9 cellular contexts compared by ENCODE assay signal in the genomic region with DNA sequence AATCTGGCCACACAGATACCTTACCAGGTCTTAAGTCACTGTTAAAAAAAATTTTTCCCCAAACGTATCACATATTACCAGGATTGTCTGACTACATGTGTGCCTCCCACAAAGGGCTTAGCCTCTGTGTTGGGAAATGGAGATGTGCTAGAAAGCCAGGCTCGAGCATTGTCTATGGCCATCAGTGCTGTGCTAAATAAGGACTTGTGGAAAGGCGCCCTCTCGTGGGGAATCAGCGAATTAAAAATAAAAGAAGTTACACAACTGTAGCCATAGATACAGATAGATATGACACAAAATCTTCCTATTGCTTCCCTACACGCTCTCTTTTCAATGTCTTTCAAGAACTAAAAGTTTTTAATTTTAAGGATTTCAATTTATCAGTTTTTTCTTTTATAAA. TPM values are rescaled to one million over a fixed set of nuclear protein-coding genes. Genes with fewer than 3 reads are reported as not detected.
DNase-seq lines count a peak whose midpoint lies in the region; ATAC-seq, FAIRE-seq and TF ChIP-seq lines count a peak whose summit lies in the region.
"Had no signal": no experiment of that assay in that cellular context is flagged by ENCODE, and none has a peak within 500 bp of the region (broad histone marks: within the 10 kb centered on the region; RNA-seq: fewer than 3 reads in every experiment).

No MANE protein-coding gene starts in this region.

- H3K9me3 ChIP-seq in SJCRH30 (replicated peaks) (no peaks in the 10 kb centered on the region; the same call in 1 of the 2 replicates), right atrium auricular region (peaks cover 0 to 6% of the 10 kb centered on the region in 2 donors)

- H3K4me1 ChIP-seq in SJCRH30 (no peaks in the 10 kb centered on the region), right atrium auricular region (no peaks in the 10 kb centered on the region)

- peak; percentile 46 to 49 for ATAC-seq in activated naive CD4-positive, alpha-beta T cell treated with anti-CD3 and anti-CD28 coated beads, Interleukin-2, amount 50 U/mL, for 72 hours
- no peak for ATAC-seq in GM18502 (IDR thresholded peaks at IDR 0.05; ENCODE audit: poor library complexity, unreplicated experiment)

- H3K9me3 Mint-ChIP-seq in activated naive CD4-positive, alpha-beta T cell treated with anti-CD3 and anti-CD28 coated beads, Interleukin-2, amount 50 U/mL, for 72 hours = no peaks in the 10 kb centered on the region

- peak; percentile 36 to 75 for TF ChIP-seq CTCF in right atrium auricular region (IDR thresholded peaks at IDR 0.05)

- DNase-seq in COR-L47 (lab: John Stamatoyannopoulos, UW) (peak; percentile 46), SJCRH30 (peak; percentile 49 to 74), right atrium auricular region (ENCODE audit: low spot score) (peak; percentile 66), GM12891 (ENCODE audit: insufficient read length, low spot score) (no peak)
- peak; percentile 69 for DNase-seq in Jurkat, Clone E6-1 (ENCODE audit: low read depth, low spot score)
- DNase-seq in activated naive CD4-positive, alpha-beta T cell treated with anti-CD3 and anti-CD28 coated beads, Interleukin-2, amount 50 U/mL, for 72 hours (ENCODE audit: low spot score in 2 of 2) = peak in 1 of 2 donors; percentile 68
- peak; percentile 13 to 26 for DNase-seq in stimulated activated CD4-positive, alpha-beta T cell treated with anti-CD3 and anti-CD28 coated beads, Interleukin-15, amount 100 ng/mL, for 1 hour (ENCODE audit: low read depth in 1 of 2, low spot score in 1 of 2)

- no peaks in the 10 kb centered on the region for H3K36me3 Mint-ChIP-seq in activated naive CD4-positive, alpha-beta T cell treated with anti-CD3 and anti-CD28 coated beads, Interleukin-2, amount 50 U/mL, for 72 hours

- H3K27me3 ChIP-seq in SJCRH30 (no peaks in the 10 kb centered on the region), right atrium auricular region (no peaks in the 10 kb centered on the region)

- no peak for TF ChIP-seq POLR2A in GM12891 (IDR thresholded peaks at IDR 0.05; ENCODE audit: low read depth, low read length)

- H3K27ac Mint-ChIP-seq in activated naive CD4-positive, alpha-beta T cell treated with anti-CD3 and anti-CD28 coated beads, Interleukin-2, amount 50 U/mL, for 72 hours = peak overlapping the region; percentile 62 to 68
- H3K27ac Mint-ChIP-seq: T-helper 1 cell treated with Interleukin-12 subunit alpha and Interleukin-12 subunit beta and Interleukin-4 antibody, amounts not matched to agents 30 μg/mL and 1 μg/mL, for 36 hours had no signal

- no peak overlapping the region for H3K4me3 ChIP-seq in Jurkat, Clone E6-1 (ENCODE audit: low read length)
- H3K4me3 ChIP-seq in SJCRH30 = no peak overlapping the region
- no peak overlapping the region for H3K4me3 ChIP-seq in right atrium auricular region

- H3K27ac ChIP-seq in SJCRH30 = no peak overlapping the region
- no peak overlapping the region for H3K27ac ChIP-seq in right atrium auricular region

- no peak for FAIRE-seq in GM12891 (lab: Jason Lieb, UNC)

- H3K36me3 ChIP-seq in SJCRH30 (no peaks in the 10 kb centered on the region), right atrium auricular region (no peaks in the 10 kb centered on the region)

TF ChIP-seq in GM12891, 5 proteins besides CTCF, POLR2A, EP300 and RAD21:
- TF ChIP-seq PAX5 (IDR thresholded peaks at IDR 0.05; ENCODE audit: insufficient read depth, low read length, severe bottlenecking) (no peak), TAF1 (IDR thresholded peaks at IDR 0.05; ENCODE audit: low read depth, low read length) (no peak), SPI1 (IDR thresholded peaks at IDR 0.05; ENCODE audit: low read depth, low read length) (no peak), POU2F2 (IDR thresholded peaks at IDR 0.05; ENCODE audit: low read depth, low read length) (no peak)

RNA-seq across cellular contexts. Expression of a gene that starts 47.5 kb away (rescaled TPM):
- not detected for polyA plus RNA-seq in Jurkat, Clone E6-1 (2012; ENCODE audit: insufficient read depth, insufficient read length)
- not detected in 2 replicates for total RNA-seq in SJCRH30 (2014; rRNA removed; shearing (Covaris generic))
- total RNA-seq in activated naive CD4-positive, alpha-beta T cell treated with anti-CD3 and anti-CD28 coated beads, Interleukin-2, amount 50 U/mL, for 72 hours = not detected
- total RNA-seq in right atrium auricular region = not detected
- not detected for polyA plus RNA-seq in GM12891 (2012; ENCODE audit: low read depth, missing spikeins)

RNA-seq across cellular contexts. Expression of a gene that starts 49.1 kb away (rescaled TPM):
- polyA plus RNA-seq in Jurkat, Clone E6-1 (2012; ENCODE audit: insufficient read depth, insufficient read length) = not detected
- total RNA-seq in SJCRH30 (2014; rRNA removed; shearing (Covaris generic)) = not detected in 2 replicates
- total RNA-seq in activated naive CD4-positive, alpha-beta T cell treated with anti-CD3 and anti-CD28 coated beads, Interleukin-2, amount 50 U/mL, for 72 hours = not detected
- total RNA-seq in right atrium auricular region = not detected
- polyA plus RNA-seq in GM12891 (2012; ENCODE audit: low read depth, missing spikeins) = not detected

RNA-seq across cellular contexts. Expression of a gene that starts 52.7 kb away (rescaled TPM):
- not detected for polyA plus RNA-seq in Jurkat, Clone E6-1 (2012; ENCODE audit: insufficient read depth, insufficient read length)
- total RNA-seq in SJCRH30 (2014; rRNA removed; shearing (Covaris generic)) = not detected in 2 replicates
- not detected for total RNA-seq in activated naive CD4-positive, alpha-beta T cell treated with anti-CD3 and anti-CD28 coated beads, Interleukin-2, amount 50 U/mL, for 72 hours
- not detected for total RNA-seq in right atrium auricular region
- polyA plus RNA-seq in GM12891 (2012; ENCODE audit: low read depth, missing spikeins) = not detected
